Comparison of ENCODE assay signal across 8 cellular contexts in genomic region chr5:150112211-150113046, GRCh38. TPM values are rescaled to one million over a fixed set of nuclear protein-coding genes. Genes with fewer than 3 reads are reported as not detected.
DNase-seq lines count a peak whose midpoint lies in the region; ATAC-seq and TF ChIP-seq lines count a peak whose summit lies in the region.
"Had no signal": no experiment of that assay in that cellular context is flagged by ENCODE, and none has a peak within 500 bp of the region (broad histone marks: within the 10 kb centered on the region; RNA-seq: fewer than 3 reads in every experiment).

No MANE protein-coding gene starts in this region.

- H3K36me3 ChIP-seq in HEK293 (ENCODE audit: control insufficient read depth in 2 of 2, insufficient read depth in 1 of 2, low read length in 2 of 2) (no peaks in the 10 kb centered on the region), brain microvascular endothelial cell (replicated peaks) (peaks cover 34% of the 10 kb centered on the region), upper lobe of right lung (peaks cover 4% of the 10 kb centered on the region)

- H3K9me3 ChIP-seq in HEK293 (ENCODE audit: control insufficient read depth, insufficient read depth, low read depth, low read length) = no peaks in the 10 kb centered on the region
- no peaks in the 10 kb centered on the region for H3K9me3 ChIP-seq in upper lobe of right lung

- POLR2A ChIA-PET in HEK293 (lab: Yijun Ruan, JAX) = no interaction called here
- POLR2A ChIA-PET in HEK293T (lab: Yijun Ruan, JAX) = no interaction called here

- H3K4me3 ChIP-seq in HEK293 (ENCODE audit: low read depth, low read length) = no peak overlapping the region
- no peak overlapping the region for H3K4me3 ChIP-seq in brain microvascular endothelial cell (ENCODE audit: low read depth, low read length)
- no peak overlapping the region for H3K4me3 ChIP-seq in upper lobe of right lung

- DNase-seq in brain microvascular endothelial cell (peak; percentile 83), kidney tubule cell (ENCODE audit: low spot score) (peak; percentile 54), upper lobe of right lung (peak; percentile 65), HEK293T (ENCODE audit: extremely low spot score) (no peak)
- DNase-seq: Karpas-422 had no signal

- in situ Hi-C loops in brain microvascular endothelial cell (cut with HindIII; ENCODE audit: low pct_ligation_motif_present, low sequenced_read_pairs) = no loop called here

- H3K4me1 ChIP-seq in HEK293 (ENCODE audit: control insufficient read depth, insufficient read depth, low read length) (no peaks in the 10 kb centered on the region), upper lobe of right lung (peaks cover 19% of the 10 kb centered on the region)

- ATAC-seq in upper lobe of right lung = peak; percentile 50
- ATAC-seq in GM21423 (IDR thresholded peaks at IDR 0.05; ENCODE audit: unreplicated experiment) = no peak
- ATAC-seq in HG03460 (IDR thresholded peaks at IDR 0.05; ENCODE audit: unreplicated experiment) = no peak

- TF ChIP-seq CTCF in HEK293 (tag by site-specific recombination; IDR thresholded peaks at IDR 0.05) (no peak), brain microvascular endothelial cell (IDR thresholded peaks at IDR 0.05; ENCODE audit: low read depth, low read length, missing control alignments) (no peak), upper lobe of right lung (IDR thresholded peaks at IDR 0.05) (no peak)

- CTCF ChIA-PET in HEK293 (lab: Yijun Ruan, JAX) = interaction anchor here (0.6 to 1.8 kb wide), 7 partner anchors 10 to 222 kb away, joined by 3 to 8 read pairs (median 4); no protein-coding TSS in a partner anchor
- CTCF ChIA-PET in HEK293T (lab: Yijun Ruan, JAX) = interaction anchor here (1.2 kb wide), 1 partner anchor 18 kb away, joined by 5 read pairs; no protein-coding TSS in a partner anchor

- H3K27ac ChIP-seq in HEK293 (ENCODE audit: extremely low read depth, low read depth, low read length) = no peak overlapping the region
- peak overlapping the region; percentile 65 for H3K27ac ChIP-seq in brain microvascular endothelial cell
- H3K27ac ChIP-seq in upper lobe of right lung = peak overlapping the region; percentile 17

- H3K27me3 ChIP-seq in brain microvascular endothelial cell (replicated peaks) (no peaks in the 10 kb centered on the region), upper lobe of right lung (no peaks in the 10 kb centered on the region)

- intact Hi-C loops in upper lobe of right lung (cut with DNase I) = no loop called here

TF ChIP-seq in HEK293, 187 proteins besides CTCF, POLR2A, EP300 and RAD21:
- TF ChIP-seq ZNF600 (tag by site-specific recombination; IDR thresholded peaks at IDR 0.05) = no peak
- TF ChIP-seq ZNF138 (tag by site-specific recombination; IDR thresholded peaks at IDR 0.05; ENCODE audit: borderline replicate concordance) = no peak
- TF ChIP-seq RBAK (tag by site-specific recombination; IDR thresholded peaks at IDR 0.05) = no peak
- peak; percentile 58; the same call in 1 of the 2 replicates for TF ChIP-seq GLIS1 (tag by site-specific recombination; IDR thresholded peaks at IDR 0.05)
- no peak for TF ChIP-seq ZNF223 (tag by site-specific recombination; IDR thresholded peaks at IDR 0.05)
- TF ChIP-seq ZNF623 (tag by site-specific recombination; IDR thresholded peaks at IDR 0.05) = no peak
- TF ChIP-seq ZNF221 (tag by site-specific recombination; IDR thresholded peaks at IDR 0.05; ENCODE audit: borderline replicate concordance) = no peak
- TF ChIP-seq PRDM1 (tag by site-specific recombination; IDR thresholded peaks at IDR 0.05) = no peak
- no peak for TF ChIP-seq HOXC10 (CRISPR knock-in tag; IDR thresholded peaks at IDR 0.05)
- peak; percentile 66 for TF ChIP-seq GLIS2 (tag by site-specific recombination; IDR thresholded peaks at IDR 0.05)
- no peak for TF ChIP-seq ZNF629 (tag by site-specific recombination; IDR thresholded peaks at IDR 0.05)

TF ChIP-seq in HEK293T, 16 proteins besides CTCF, POLR2A, EP300 and RAD21:
- TF ChIP-seq L3MBTL2 (conservative IDR thresholded peaks at IDR 0.05) (no peak), FOXA1 (IDR thresholded peaks at IDR 0.05) (no peak), SP1 (IDR thresholded peaks at IDR 0.05) (no peak), ZNF384 (IDR thresholded peaks at IDR 0.05) (no peak), SUZ12 (IDR thresholded peaks at IDR 0.05) (no peak), TARDBP (IDR thresholded peaks at IDR 0.05) (no peak), CTBP1 (IDR thresholded peaks at IDR 0.05; ENCODE audit: borderline replicate concordance) (no peak), BHLHE40 (IDR thresholded peaks at IDR 0.05; ENCODE audit: borderline replicate concordance) (no peak), LEF1 (IDR thresholded peaks at IDR 0.05; ENCODE audit: borderline replicate concordance) (no peak), ARNT (IDR thresholded peaks at IDR 0.05) (no peak), FOXM1 (IDR thresholded peaks at IDR 0.05; ENCODE audit: borderline replicate concordance) (no peak), NFRKB (IDR thresholded peaks at IDR 0.05) (no peak), HDGF (IDR thresholded peaks at IDR 0.05; ENCODE audit: borderline replicate concordance) (no peak), FOXK2 (IDR thresholded peaks at IDR 0.05) (no peak), ELF4 (IDR thresholded peaks at IDR 0.05) (no peak)
- TF ChIP-seq, protein P1, sequence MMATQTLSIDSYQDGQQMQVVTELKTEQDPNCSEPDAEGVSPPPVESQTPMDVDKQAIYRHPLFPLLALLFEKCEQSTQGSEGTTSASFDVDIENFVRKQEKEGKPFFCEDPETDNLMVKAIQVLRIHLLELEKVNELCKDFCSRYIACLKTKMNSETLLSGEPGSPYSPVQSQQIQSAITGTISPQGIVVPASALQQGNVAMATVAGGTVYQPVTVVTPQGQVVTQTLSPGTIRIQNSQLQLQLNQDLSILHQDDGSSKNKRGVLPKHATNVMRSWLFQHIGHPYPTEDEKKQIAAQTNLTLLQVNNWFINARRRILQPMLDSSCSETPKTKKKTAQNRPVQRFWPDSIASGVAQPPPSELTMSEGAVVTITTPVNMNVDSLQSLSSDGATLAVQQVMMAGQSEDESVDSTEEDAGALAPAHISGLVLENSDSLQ (IDR thresholded peaks at IDR 0.05) = no peak

RNA-seq across cellular contexts. Expression of gene CSF1R, which starts 26.1 kb away (rescaled TPM):
- total RNA-seq in upper lobe of right lung = 48.7 TPM

RNA-seq across cellular contexts. Expression of gene PDGFRB, which starts 43.2 kb away (rescaled TPM):
- 120 TPM for total RNA-seq in upper lobe of right lung

RNA-seq across cellular contexts. Expression of gene CDX1, which starts 54.1 kb away (rescaled TPM):
- total RNA-seq in upper lobe of right lung = not detected
